8 cellular contexts compared by ENCODE assay signal in the genomic region with DNA sequence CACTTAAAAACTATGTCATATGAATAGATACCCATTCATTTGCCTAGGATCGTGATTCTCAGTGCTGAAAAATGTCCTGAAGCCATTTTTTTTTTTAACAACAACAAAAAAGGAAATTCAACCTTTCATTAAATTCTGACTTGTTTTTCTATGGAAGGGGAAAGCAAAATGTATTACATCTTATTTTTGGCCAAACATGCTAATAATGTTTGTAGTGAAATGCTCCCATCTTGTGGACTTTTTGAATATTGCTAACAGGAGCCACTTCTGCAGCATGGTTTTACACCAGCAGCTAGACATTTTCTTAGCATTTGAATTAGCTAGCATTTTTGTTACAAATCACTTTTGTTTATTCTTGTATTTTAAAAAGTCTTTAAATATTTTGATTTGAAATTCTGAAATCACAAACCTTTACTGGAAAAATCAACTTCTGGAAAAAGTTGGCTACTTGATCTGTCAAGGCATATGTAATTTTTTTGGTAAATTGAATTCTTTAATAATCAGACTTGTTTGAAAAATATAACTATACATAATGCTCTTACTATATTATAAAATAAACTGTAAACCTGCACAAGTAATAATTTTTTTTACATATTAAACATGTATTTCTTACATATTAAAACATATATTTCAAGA.
DNase-seq lines count a peak whose midpoint lies in the region; ATAC-seq and TF ChIP-seq lines count a peak whose summit lies in the region.

No MANE protein-coding gene starts in this region.

- DNase-seq in heart left ventricle (no peak), cardiac septum (ENCODE audit: low spot score) (no peak), NCI-H2081 treated with DMSO at 0.1 percent for 48 hours (lab: John Stamatoyannopoulos, UW) (peak; percentile 30), MCF 10A (ENCODE audit: unreplicated experiment) (peak; percentile 47), right lobe of liver (no peak), nucleus accumbens (lab: John Stamatoyannopoulos, UW) (no peak)
- DNase-seq in activated CD4-positive, alpha-beta T cell treated with anti-CD3 and anti-CD28 coated beads for 4 hours, result no peak

- intact Hi-C loops in heart left ventricle (cut with DNase I) (loop anchor here in 4 of 10 donors (5.0 to 10.0 kb wide), 3 partner anchors 1337 to 1559 kb away; no protein-coding TSS in a partner anchor), cardiac septum (cut with DNase I) (no loop called here), MCF 10A (cut with micrococcal nuclease) (loop anchor here (1.0 kb wide), 2 partner anchors 68 to 1664 kb away; no protein-coding TSS in a partner anchor), right lobe of liver (cut with DNase I) (no loop called here)

- 58 to 74% (median 71%) methylated on average over 1 of the region's 1 CpG for WGBS in heart left ventricle, 4 donors
- WGBS in right lobe of liver (ENCODE audit: insufficient coverage, low coverage, low lambda C conversion rate, missing lambda C conversion rate), result 83% methylated on average over 1 of the region's 1 CpG

- H3K9me3 ChIP-seq in heart left ventricle, result peaks cover 0 to 3% (median 0%) of the 10 kb centered on the region in 12 donors
- no peaks in the 10 kb centered on the region for H3K9me3 ChIP-seq in right lobe of liver

- H3K36me3 ChIP-seq in heart left ventricle (peaks cover 0 to 64% (median 38%) of the 10 kb centered on the region in 9 donors), right lobe of liver (peaks cover 0 to 4% (median 0%) of the 10 kb centered on the region in 4 donors)

- H3K27ac Mint-ChIP-seq in MCF 10A (ENCODE audit: low read depth, unreplicated experiment), result no peak overlapping the region

- no peak overlapping the region for H3K27ac ChIP-seq in heart left ventricle
- H3K27ac ChIP-seq in right lobe of liver, result no peak overlapping the region

- TF ChIP-seq CTCF in heart left ventricle (IDR thresholded peaks at IDR 0.05), result peak; percentile 11 to 65 (median 48)
- peak; percentile 41 for TF ChIP-seq CTCF in MCF 10A (IDR thresholded peaks at IDR 0.05; ENCODE audit: unreplicated experiment)
- TF ChIP-seq CTCF in right lobe of liver (IDR thresholded peaks at IDR 0.05), result peak; percentile 47 to 53 (median 50)

- no TSS peak for BruUV-seq in MCF 10A (replicated peaks; lab: Mats Ljungman, UMichigan)

- no peaks in the 10 kb centered on the region for H3K27me3 Mint-ChIP-seq in MCF 10A (ENCODE audit: insufficient read depth, unreplicated experiment)

- no peaks in the 10 kb centered on the region for H3K4me1 Mint-ChIP-seq in MCF 10A (ENCODE audit: insufficient read depth, unreplicated experiment)

- H3K4me3 ChIP-seq in heart left ventricle (no peak overlapping the region), right lobe of liver (no peak overlapping the region)

- H3K4me3 Mint-ChIP-seq in MCF 10A (ENCODE audit: unreplicated experiment), result no peak overlapping the region

- POLR2A ChIA-PET in MCF 10A (lab: Yijun Ruan, JAX), result interaction anchor here (0.7 kb wide), 1 partner anchor 1366 kb away, joined by 3 read pairs; no protein-coding TSS in a partner anchor

- TF ChIP-seq POLR2A in heart left ventricle (IDR thresholded peaks at IDR 0.05) (no peak), right lobe of liver (IDR thresholded peaks at IDR 0.05) (no peak)

- CTCF ChIA-PET in MCF 10A (lab: Yijun Ruan, JAX), result interaction anchor here (0.7 to 1.1 kb wide), 3 partner anchors 1091 to 1666 kb away, joined by 3 to 8 read pairs (median 4); no protein-coding TSS in a partner anchor

- H3K9me3 Mint-ChIP-seq in MCF 10A (ENCODE audit: unreplicated experiment), result no peaks in the 10 kb centered on the region

- H3K4me1 ChIP-seq in heart left ventricle (peaks cover 0 to 5% (median 0%) of the 10 kb centered on the region in 12 donors), right lobe of liver (no peaks in the 10 kb centered on the region)

- H3K36me3 Mint-ChIP-seq in MCF 10A (ENCODE audit: insufficient read depth, unreplicated experiment), result peaks cover 14% of the 10 kb centered on the region

- H3K27me3 ChIP-seq in heart left ventricle (no peaks in the 10 kb centered on the region), right lobe of liver (no peaks in the 10 kb centered on the region)

- ATAC-seq in heart left ventricle (no peak), right lobe of liver (peak in 3 of 4 donors; percentile 46 to 57 (median 49)), HG03108 (IDR thresholded peaks at IDR 0.05; ENCODE audit: unreplicated experiment) (no peak)

Comparison
In these comparisons a context has a peak if more than half of its experiments do, and no peak if none do; other contexts are left out.
1. ATAC-seq: peak in right lobe of liver (3 of 4); none in heart left ventricle (0 of 4) and HG03108 (single experiment).
2. DNase-seq: peak in NCI-H2081 treated with DMSO at 0.1 percent for 48 hours (single experiment) and MCF 10A (single experiment); none in heart left ventricle (0 of 5), cardiac septum (single experiment), right lobe of liver (0 of 3), nucleus accumbens (0 of 56) and activated CD4-positive, alpha-beta T cell treated with anti-CD3 and anti-CD28 coated beads for 4 hours (0 of 2).
3. Peak in every context shown above with its lines, with median percentiles within 50 percentile points of each other: CTCF ChIP-seq.